Comparison of ENCODE assay signal across 22 cellular contexts in genomic region chrX:100098660-100099375, GRCh38.
DNase-seq lines count a peak whose midpoint lies in the region; ATAC-seq and TF ChIP-seq lines count a peak whose summit lies in the region.
"Had no signal": no experiment of that assay in that cellular context is flagged by ENCODE, and none has a peak within 500 bp of the region (broad histone marks: within the 10 kb centered on the region; RNA-seq: fewer than 3 reads in every experiment).

No MANE protein-coding gene starts in this region.

- TF ChIP-seq POLR2A in gastrocnemius medialis (IDR thresholded peaks at IDR 0.05), result no peak

- POLR2A ChIA-PET in CD4-positive, alpha-beta T cell (lab: Charles Lee), result no interaction called here

- in situ Hi-C loops in gastrocnemius medialis (cut with MboI; ENCODE audit: low sequenced_read_pairs in 4 of 4), result no loop called here

- ATAC-seq in CD4-positive, alpha-beta T cell (ENCODE audit: poor library complexity), result no peak
- no peak for ATAC-seq in gastrocnemius medialis
- ATAC-seq: heart left ventricle, left lobe of liver, mucosa of descending colon, PC-3 had no signal

- no peak overlapping the region for H3K4me3 ChIP-seq in AG10803 (ENCODE audit: low read length)
- H3K4me3 ChIP-seq in kidney epithelial cell (ENCODE audit: low read depth, low read length), result no peak overlapping the region
- H3K4me3 ChIP-seq in gastrocnemius medialis, result no peak overlapping the region
- H3K4me3 ChIP-seq: heart left ventricle, mucosa of descending colon, SJSA1, uterus had no signal

- intact Hi-C loops in CD4-positive, alpha-beta T cell (cut with DNase I, micrococcal nuclease), result no loop called here
- intact Hi-C loops in gastrocnemius medialis (cut with DNase I; ENCODE audit: low total_unique reads), result no loop called here

- TF ChIP-seq CTCF in AG10803 (conservative IDR thresholded peaks at IDR 0.05; ENCODE audit: low read length) (no peak), chondrocyte (IDR thresholded peaks at IDR 0.05) (peak; percentile 47), kidney epithelial cell (IDR thresholded peaks at IDR 0.05; ENCODE audit: insufficient read depth, low read length, poor library complexity, severe bottlenecking) (no peak), gastrocnemius medialis (IDR thresholded peaks at IDR 0.05 in 4 of 5, conservative IDR thresholded peaks at IDR 0.05 in 1 of 5) (no peak)
- TF ChIP-seq CTCF in CD4-positive, alpha-beta T cell (IDR thresholded peaks at IDR 0.05), result no peak

- H3K27me3 ChIP-seq in kidney epithelial cell (ENCODE audit: control insufficient read depth, insufficient read depth, low read length) (no peaks in the 10 kb centered on the region), gastrocnemius medialis (no peaks in the 10 kb centered on the region)
- no peaks in the 10 kb centered on the region for H3K27me3 ChIP-seq in CD4-positive, alpha-beta T cell (ENCODE audit: control insufficient read depth, insufficient read depth, low read length)
- H3K27me3 ChIP-seq: SJSA1, uterus had no signal

- no peaks in the 10 kb centered on the region for H3K9me3 ChIP-seq in CD4-positive, alpha-beta T cell (ENCODE audit: control insufficient read depth, low read length)
- no peaks in the 10 kb centered on the region for H3K9me3 ChIP-seq in gastrocnemius medialis
- H3K9me3 ChIP-seq: mucosa of descending colon, SJSA1, uterus had no signal

- no peak overlapping the region for H3K27ac ChIP-seq in CD4-positive, alpha-beta T cell (ENCODE audit: low read depth, low read length)
- no peak overlapping the region for H3K27ac ChIP-seq in gastrocnemius medialis
- H3K27ac ChIP-seq: heart left ventricle, SJSA1, uterus had no signal

- no peaks in the 10 kb centered on the region for H3K4me1 ChIP-seq in gastrocnemius medialis
- H3K4me1 ChIP-seq: heart left ventricle, SJSA1, uterus had no signal

- H3K9me3 Mint-ChIP-seq in chondrocyte (ENCODE audit: low read depth), result peaks cover 12% of the 10 kb centered on the region
- no peaks in the 10 kb centered on the region for H3K9me3 Mint-ChIP-seq in CD4-positive, alpha-beta T cell

- CTCF ChIA-PET in CD4-positive, alpha-beta T cell (lab: Charles Lee), result no interaction called here

- H3K4me3 Mint-ChIP-seq in chondrocyte (ENCODE audit: unreplicated experiment), result no peak overlapping the region
- no peak overlapping the region for H3K4me3 Mint-ChIP-seq in CD4-positive, alpha-beta T cell
- H3K4me3 Mint-ChIP-seq: activated T-cell treated with anti-CD3 and anti-CD28 coated beads, Interleukin-2, amount 50 U/mL, for 24 hours had no signal

- H3K36me3 ChIP-seq in kidney epithelial cell (ENCODE audit: control insufficient read depth, insufficient read depth, low read length), result no peaks in the 10 kb centered on the region
- no peaks in the 10 kb centered on the region for H3K36me3 ChIP-seq in gastrocnemius medialis
- H3K36me3 ChIP-seq: heart left ventricle, SJSA1, uterus had no signal

- H3K27ac Mint-ChIP-seq in chondrocyte (ENCODE audit: unreplicated experiment), result no peak overlapping the region
- no peak overlapping the region for H3K27ac Mint-ChIP-seq in CD4-positive, alpha-beta T cell
- H3K27ac Mint-ChIP-seq: activated T-cell treated with anti-CD3 and anti-CD28 coated beads, Interleukin-2, amount 50 U/mL, for 24 hours; progenitor cell of endocrine pancreas had no signal

- no peaks in the 10 kb centered on the region for H3K27me3 Mint-ChIP-seq in chondrocyte (ENCODE audit: low read depth)
- no peaks in the 10 kb centered on the region for H3K27me3 Mint-ChIP-seq in CD4-positive, alpha-beta T cell
- H3K27me3 Mint-ChIP-seq: progenitor cell of endocrine pancreas had no signal

- DNase-seq in AG10803 (ENCODE audit: low read depth), result peak; percentile 66
- DNase-seq in H4 (ENCODE audit: low spot score), result peak; percentile 2
- no peak for DNase-seq in chondrocyte (ENCODE audit: low spot score)
- peak; percentile 29 for DNase-seq in kidney epithelial cell (ENCODE audit: low read depth)
- no peak for DNase-seq in CD4-positive, alpha-beta T cell
- no peak for DNase-seq in KG1 (lab: John Stamatoyannopoulos, UW)
- no peak for DNase-seq in gastrocnemius medialis
- DNase-seq in Ammon's horn (ENCODE audit: low spot score), result no peak
- DNase-seq: activated naive CD4-positive, alpha-beta T cell; activated T-cell treated with anti-CD3 and anti-CD28 coated beads, Interleukin-2, amount 50 U/mL, for 24 hours; effector memory CD4-positive, alpha-beta T cell; heart left ventricle; mucosa of descending colon; NCI-H1092 treated with DMSO at 0.1 percent for 48 hours; NCI-H2029; NCI-H226; PC-3; substantia nigra; uterus had no signal

- peaks cover 14% of the 10 kb centered on the region for H3K4me1 Mint-ChIP-seq in chondrocyte (ENCODE audit: low read depth)
- no peaks in the 10 kb centered on the region for H3K4me1 Mint-ChIP-seq in CD4-positive, alpha-beta T cell (ENCODE audit: low read depth)

- H3K36me3 Mint-ChIP-seq in chondrocyte (ENCODE audit: low read depth), result peaks cover 8% of the 10 kb centered on the region
- H3K36me3 Mint-ChIP-seq in CD4-positive, alpha-beta T cell (ENCODE audit: low read depth), result no peaks in the 10 kb centered on the region

Comparison
In these comparisons a context has a peak if more than half of its experiments do, and no peak if none do; other contexts are left out.
1. DNase-seq: peak in AG10803 (single experiment), H4 (single experiment) and kidney epithelial cell (single experiment); none in chondrocyte (single experiment), CD4-positive, alpha-beta T cell (0 of 10), KG1 (single experiment), gastrocnemius medialis (0 of 2) and Ammon's horn (single experiment).